Comparison of ENCODE assay signal across 1 cellular context in the genomic region with DNA sequence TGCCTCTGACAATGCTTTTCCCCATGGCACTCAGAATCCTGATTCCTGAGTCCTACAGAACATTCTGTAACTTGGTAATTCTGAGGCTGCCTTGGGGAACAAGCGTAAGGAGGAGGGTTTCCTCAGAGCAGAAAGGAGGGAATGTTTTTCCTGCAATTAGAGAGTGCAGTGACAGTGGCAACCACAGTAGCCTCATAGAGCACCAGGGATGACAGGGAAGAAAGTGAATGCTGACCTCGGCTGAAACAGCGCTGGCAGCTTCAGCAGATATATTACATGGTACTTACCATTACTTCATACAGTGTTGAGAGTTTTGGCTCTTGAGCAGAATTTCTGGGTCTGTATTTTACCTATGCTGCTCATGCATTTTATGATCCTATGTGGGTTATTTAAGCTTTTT.
TF ChIP-seq lines count a peak whose summit lies in the region.

No MANE protein-coding gene starts in this region.

TF ChIP-seq in HepG2, 621 proteins besides CTCF, POLR2A, EP300 and RAD21 (continued from another document):
- no peak for TF ChIP-seq PLSCR1 (CRISPR knock-in tag; IDR thresholded peaks at IDR 0.05; ENCODE audit: borderline replicate concordance)
- no peak for TF ChIP-seq MLLT10 (CRISPR knock-in tag; IDR thresholded peaks at IDR 0.05)
TF ChIP-seq in HepG2: peak in this region for 0.
